Comparison of ENCODE assay signal across 1 cellular context in genomic region chr1:100387644-100388350, GRCh38.
TF ChIP-seq lines count a peak whose summit lies in the region.

No MANE protein-coding gene starts in this region.

TF ChIP-seq in A549, 52 proteins besides CTCF, POLR2A, EP300 and RAD21 (continued from another document):
- no peak for TF ChIP-seq ZFP36 (IDR thresholded peaks at IDR 0.05; ENCODE audit: borderline replicate concordance, partially characterized antibody)
- TF ChIP-seq NPAS2 (CRISPR knock-in tag; IDR thresholded peaks at IDR 0.05; ENCODE audit: borderline replicate concordance) = no peak
- no peak for TF ChIP-seq ZC3H11A (IDR thresholded peaks at IDR 0.05)
- TF ChIP-seq MAZ (IDR thresholded peaks at IDR 0.05; ENCODE audit: borderline replicate concordance, low read depth, low read length) = no peak
- no peak for TF ChIP-seq GATA3 (IDR thresholded peaks at IDR 0.05; ENCODE audit: borderline replicate concordance)
- TF ChIP-seq FOSL2 (IDR thresholded peaks at IDR 0.05) = no peak
- no peak for TF ChIP-seq FOSL2 (CRISPR knock-in tag; IDR thresholded peaks at IDR 0.05)
- TF ChIP-seq JUNB (IDR thresholded peaks at IDR 0.05) = no peak
- TF ChIP-seq RCOR1 (IDR thresholded peaks at IDR 0.05; ENCODE audit: low read depth, low read length) = no peak
- TF ChIP-seq HOXB13 (CRISPR knock-in tag; IDR thresholded peaks at IDR 0.05; ENCODE audit: low read depth) = no peak
- TF ChIP-seq HDAC2 (IDR thresholded peaks at IDR 0.05) = no peak
- no peak for TF ChIP-seq BCL3 (IDR thresholded peaks at IDR 0.05)
TF ChIP-seq in A549: peak in this region for 0.
